In the genomic region with DNA sequence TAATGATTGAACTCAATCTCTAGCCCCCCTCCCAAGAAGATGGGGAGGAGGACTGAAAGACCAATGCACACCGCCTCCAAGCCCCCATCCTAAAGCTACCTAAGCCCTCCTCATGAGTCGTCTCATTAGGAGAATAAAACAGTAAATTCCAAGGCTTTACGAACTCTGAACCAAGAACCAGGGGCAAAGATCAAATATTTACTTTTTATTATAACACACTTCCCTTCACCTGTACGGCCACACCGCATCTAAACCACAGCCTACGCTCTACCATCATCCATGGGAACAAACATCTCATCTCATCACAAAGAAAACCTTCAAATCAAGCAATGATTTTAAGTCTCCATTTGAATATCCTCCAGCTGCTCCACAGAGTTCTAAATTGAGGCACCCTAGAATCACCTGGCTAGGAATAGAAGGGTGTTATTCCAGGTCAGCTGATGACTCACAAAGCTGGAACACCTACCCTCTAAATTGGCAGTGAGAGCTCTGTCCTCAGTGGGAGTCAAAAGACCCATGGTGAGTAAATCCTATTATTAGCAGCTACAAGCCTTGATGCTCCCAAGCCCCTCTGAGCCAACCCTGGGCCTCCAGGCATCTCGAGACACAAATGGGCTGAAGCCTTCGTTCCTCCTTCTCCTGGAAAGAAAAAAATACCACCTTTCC, we compare ENCODE assay signal across 15 cellular contexts. TPM values are rescaled to one million over a fixed set of nuclear protein-coding genes. Genes with fewer than 3 reads are reported as not detected.
DNase-seq lines count a peak whose midpoint lies in the region; ATAC-seq, FAIRE-seq and TF ChIP-seq lines count a peak whose summit lies in the region.
"Had no signal": no experiment of that assay in that cellular context is flagged by ENCODE, and none has a peak within 500 bp of the region (broad histone marks: within the 10 kb centered on the region; RNA-seq: fewer than 3 reads in every experiment).

No MANE protein-coding gene starts in this region.

- H3K27ac ChIP-seq in IMR-90 (ENCODE audit: insufficient read depth, low read length) (peak overlapping the region; percentile 49), astrocyte (ENCODE audit: low read depth, low read length) (peak overlapping the region; percentile 89), upper lobe of right lung (no peak overlapping the region)
- H3K27ac ChIP-seq: gastroesophageal sphincter, thyroid gland had no signal

- no peak overlapping the region for H3K4me3 ChIP-seq in IMR-90 (ENCODE audit: insufficient read depth, low read depth, low read length)
- H3K4me3 ChIP-seq in astrocyte (ENCODE audit: insufficient read depth, low read depth, low read length), result peak overlapping the region; percentile 3
- H3K4me3 ChIP-seq in upper lobe of right lung, result no peak overlapping the region
- H3K4me3 ChIP-seq: gastroesophageal sphincter, thyroid gland had no signal

- peaks cover 0 to 3% of the 10 kb centered on the region in 2 experiments; a peak in 1 of 4 replicates for H3K79me1 ChIP-seq in IMR-90 (ENCODE audit: low read depth in 1 of 2, low read length in 2 of 2)

- H3K9ac ChIP-seq in IMR-90 (ENCODE audit: low read depth, low read length), result no peak overlapping the region
- peak overlapping the region; percentile 50 for H3K9ac ChIP-seq in astrocyte (ENCODE audit: low read length)

- H3K56ac ChIP-seq in IMR-90 (ENCODE audit: extremely low read depth, insufficient read depth, low read length), result peak overlapping the region; percentile 43; the same call in 1 of the 2 replicates

- in situ Hi-C loops in IMR-90 (cut with MboI; ENCODE audit: low sequenced_read_pairs), result no loop called here

- DNase-seq in A172 (ENCODE audit: low spot score) (peak; percentile 65), IMR-90 (peak; percentile 34), astrocyte (ENCODE audit: low read depth) (peak; percentile 68), kidney tubule cell (ENCODE audit: low spot score) (peak; percentile 65), upper lobe of right lung (no peak), amygdala (lab: John Stamatoyannopoulos, UW) (no peak), NCI-H1105 treated with DMSO at 0.1 percent for 48 hours (lab: John Stamatoyannopoulos, UW) (no peak), SKM-1 treated with dmso at 0.1 percent for 144 hours (lab: John Stamatoyannopoulos, UW; ENCODE audit: unreplicated experiment) (no peak)
- DNase-seq: cerebellar nuclear complex, NCI-H1930, posterior cingulate gyrus, thyroid gland had no signal

- WGBS in IMR-90 (ENCODE audit: extremely low coverage in 2 of 2, insufficient read length in 1 of 2), 2 experiments, result 92% methylated on average over 4 of the region's 8 CpGs; no CpG with 5 or more reads in 1 of the 2 experiments

- H2AFZ ChIP-seq in IMR-90 (replicated peaks; ENCODE audit: low read length, poor library complexity) (peak overlapping the region; percentile 19), astrocyte (ENCODE audit: low read depth, low read length) (no peak overlapping the region)

- no peaks in the 10 kb centered on the region; the same call in 1 of the 2 replicates for H4K20me1 ChIP-seq in IMR-90 (ENCODE audit: insufficient read depth, low read length)
- no peaks in the 10 kb centered on the region for H4K20me1 ChIP-seq in astrocyte (ENCODE audit: insufficient read depth, low read length)

- CTCF ChIA-PET in IMR-90 (lab: Yijun Ruan, JAX), result no interaction called here

- no peak for TF ChIP-seq RAD21 in IMR-90 (IDR thresholded peaks at IDR 0.05; ENCODE audit: low read length)

- no peak for FAIRE-seq in astrocyte (lab: Jason Lieb, UNC)
- FAIRE-seq: G401.6 had no signal

- peaks cover 32% of the 10 kb centered on the region for H3K4me1 Mint-ChIP-seq in astrocyte (ENCODE audit: low read depth, unreplicated experiment)

- H3K4me3 Mint-ChIP-seq in astrocyte (ENCODE audit: unreplicated experiment), result no peak overlapping the region

- H3K79me2 ChIP-seq in astrocyte (ENCODE audit: insufficient read depth, low read length), result no peaks in the 10 kb centered on the region

- peak overlapping the region; percentile 47; the same call in 1 of the 2 replicates for H4K5ac ChIP-seq in IMR-90 (ENCODE audit: low read depth, low read length)

- H3K36me3 Mint-ChIP-seq in astrocyte (ENCODE audit: low read depth, unreplicated experiment), result no peaks in the 10 kb centered on the region

- H2AK5ac ChIP-seq in IMR-90 (ENCODE audit: low read depth, low read length), result peak overlapping the region; percentile 91

- H3K9me3 Mint-ChIP-seq in astrocyte (ENCODE audit: unreplicated experiment), result no peaks in the 10 kb centered on the region

- H3K4me1 ChIP-seq in IMR-90 (ENCODE audit: control insufficient read depth, insufficient read depth, low read length) (peaks cover 22% of the 10 kb centered on the region), astrocyte (ENCODE audit: insufficient read depth, low read length) (peaks cover 35% of the 10 kb centered on the region), upper lobe of right lung (no peaks in the 10 kb centered on the region)
- H3K4me1 ChIP-seq: gastroesophageal sphincter, thyroid gland had no signal

- peak overlapping the region; percentile 80 for H3K4ac ChIP-seq in IMR-90 (ENCODE audit: low read depth, low read length)

- peak overlapping the region; percentile 79 for H4K91ac ChIP-seq in IMR-90 (ENCODE audit: insufficient read depth, low read depth, low read length)

- ATAC-seq in IMR-90 (ENCODE audit: low read depth) (no peak), upper lobe of right lung (no peak)

- no TSS peak for BruUV-seq in IMR-90 (replicated peaks; lab: Mats Ljungman, UMichigan)

- no peaks in the 10 kb centered on the region for H3K36me3 ChIP-seq in IMR-90 (ENCODE audit: control insufficient read depth, insufficient read depth, low read length)
- no peaks in the 10 kb centered on the region for H3K36me3 ChIP-seq in astrocyte (ENCODE audit: insufficient read depth, low read length)
- H3K36me3 ChIP-seq in upper lobe of right lung, result no peaks in the 10 kb centered on the region
- H3K36me3 ChIP-seq: BE2C, gastroesophageal sphincter, thyroid gland had no signal

- dilution Hi-C loops in IMR-90 (cut with HindIII; ENCODE audit: low sequenced_read_pairs, unreplicated experiment), result no loop called here

- H2BK5ac ChIP-seq in IMR-90 (ENCODE audit: low read depth, low read length, poor library complexity, severe bottlenecking), result peak overlapping the region; percentile 77

- intact Hi-C loops in IMR-90 (cut with micrococcal nuclease) (no loop called here), upper lobe of right lung (cut with DNase I) (no loop called here)

- H3K23ac ChIP-seq in IMR-90 (ENCODE audit: low read depth, low read length), result peak overlapping the region; percentile 71; the same call in 1 of the 2 replicates

- H3K14ac ChIP-seq in IMR-90 (replicated peaks; ENCODE audit: low read depth, low read length), result peak overlapping the region; percentile 14

- POLR2A ChIA-PET in IMR-90 (lab: Charles Lee; ENCODE audit: unreplicated experiment), result no interaction called here

- no peak for TF ChIP-seq POLR2A in IMR-90 (IDR thresholded peaks at IDR 0.05; ENCODE audit: low read depth, low read length)

- peak overlapping the region; percentile 89 for H2BK120ac ChIP-seq in IMR-90 (ENCODE audit: low read depth, low read length)

- H4K8ac ChIP-seq in IMR-90 (ENCODE audit: low read depth in 2 of 2, low read length in 2 of 2), result peak overlapping the region; percentile 42 to 86

- peak overlapping the region; percentile 78 for H3K18ac ChIP-seq in IMR-90 (ENCODE audit: low read depth, low read length)

- H3K9me3 ChIP-seq in IMR-90 (ENCODE audit: control insufficient read depth, insufficient read depth, low read length), result no peaks in the 10 kb centered on the region
- no peaks in the 10 kb centered on the region for H3K9me3 ChIP-seq in astrocyte (ENCODE audit: insufficient read depth, low read depth, low read length)
- no peaks in the 10 kb centered on the region for H3K9me3 ChIP-seq in upper lobe of right lung
- H3K9me3 ChIP-seq: BE2C, gastroesophageal sphincter, thyroid gland had no signal

- H3K27ac Mint-ChIP-seq in astrocyte (ENCODE audit: unreplicated experiment), result peak overlapping the region; percentile 95

- peak overlapping the region; percentile 99 for H2BK15ac ChIP-seq in IMR-90 (ENCODE audit: low read depth, low read length)

- peak overlapping the region; percentile 14; the same call in 1 of the 2 replicates for H3K4me2 ChIP-seq in IMR-90 (ENCODE audit: low read depth, low read length)
- peak overlapping the region; percentile 68 for H3K4me2 ChIP-seq in astrocyte (ENCODE audit: low read length)

- TF ChIP-seq CTCF in IMR-90 (conservative IDR thresholded peaks at IDR 0.05; ENCODE audit: low read depth, low read length) (no peak), astrocyte (IDR thresholded peaks at IDR 0.05; ENCODE audit: insufficient read depth, low read depth, low read length) (no peak), upper lobe of right lung (IDR thresholded peaks at IDR 0.05) (no peak)

- peaks cover 20% of the 10 kb centered on the region for H3K9me1 ChIP-seq in IMR-90 (ENCODE audit: insufficient read depth, low read length)

- H2BK20ac ChIP-seq in IMR-90 (ENCODE audit: low read depth, low read length), result peak overlapping the region; percentile 95

- no peaks in the 10 kb centered on the region for H3K27me3 ChIP-seq in IMR-90 (ENCODE audit: control insufficient read depth, insufficient read depth, low read length)
- H3K27me3 ChIP-seq in astrocyte (ENCODE audit: insufficient read depth, low read length), result no peaks in the 10 kb centered on the region
- H3K27me3 ChIP-seq in upper lobe of right lung, result no peaks in the 10 kb centered on the region
- H3K27me3 ChIP-seq: BE2C, gastroesophageal sphincter, thyroid gland had no signal

- no peak overlapping the region for H2AK9ac ChIP-seq in IMR-90 (replicated peaks; ENCODE audit: low read depth, low read length, poor library complexity)

- no peaks in the 10 kb centered on the region for H3K27me3 Mint-ChIP-seq in astrocyte (ENCODE audit: low read depth, unreplicated experiment)

TF ChIP-seq in IMR-90, 13 proteins besides CTCF, POLR2A, EP300 and RAD21 (continues in another document):
- TF ChIP-seq CEBPB (IDR thresholded peaks at IDR 0.05; ENCODE audit: low read depth, low read length) (no peak), NFE2L2 (IDR thresholded peaks at IDR 0.05; ENCODE audit: low read depth, low read length) (no peak), CHD1 (IDR thresholded peaks at IDR 0.05; ENCODE audit: low read depth, low read length) (no peak)

RNA-seq across cellular contexts. Expression of a gene that starts 45.6 kb away (rescaled TPM):
- total RNA-seq in A172 (2014; rRNA removed; shearing (Covaris generic)), result 365 and 408 TPM in 2 replicates
- 268 and 323 TPM in 2 replicates for total RNA-seq in IMR-90 (2012; rRNA removed)
- polyA plus RNA-seq in IMR-90 (2012; rRNA removed), result 187 and 204 TPM in 2 replicates
- 31.6 and 185 TPM in 2 replicates for polyA plus RNA-seq in IMR-90 (2012; cell fraction: cytosol; rRNA removed)
- polyA plus RNA-seq in IMR-90 (2012; cell fraction: nucleus; rRNA removed; ENCODE audit: low replicate concordance), result 11.5 and 146 TPM in 2 replicates
- 311 and 322 TPM in 2 replicates for total RNA-seq in astrocyte
- total RNA-seq in upper lobe of right lung, result 158 TPM

Comparison
In these comparisons a context has a peak if more than half of its experiments do, and no peak if none do; other contexts are left out.
1. DNase-seq: peak in A172 (single experiment), IMR-90 (single experiment), astrocyte (single experiment) and kidney tubule cell (single experiment); none in upper lobe of right lung (single experiment), amygdala (0 of 56), NCI-H1105 treated with DMSO at 0.1 percent for 48 hours (single experiment) and SKM-1 treated with dmso at 0.1 percent for 144 hours (single experiment).